In the genomic region with DNA sequence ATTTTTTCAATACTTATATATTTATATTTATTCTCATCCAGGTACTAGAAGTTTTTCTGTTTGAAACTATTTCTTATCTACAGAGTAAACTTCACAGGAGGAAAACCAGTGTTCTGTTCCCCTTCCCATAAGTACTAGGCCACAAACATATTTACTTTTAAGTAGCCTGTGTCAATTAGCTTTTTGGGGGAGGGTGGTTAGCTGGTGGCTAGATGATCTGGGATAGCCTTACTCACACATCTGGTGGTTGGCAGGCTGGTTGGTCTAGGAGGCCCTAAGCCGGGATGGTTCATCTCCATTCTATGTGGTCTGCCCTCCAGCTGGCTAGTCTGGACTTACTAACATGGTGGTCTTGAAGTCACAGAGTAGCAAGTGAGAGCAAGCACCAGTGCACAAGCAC, we compare ENCODE assay signal across 15 cellular contexts.
"Had no signal": no experiment of that assay in that cellular context is flagged by ENCODE, and none has a peak within 500 bp of the region (broad histone marks: within the 10 kb centered on the region; RNA-seq: fewer than 3 reads in every experiment).

No MANE protein-coding gene starts in this region.

- H3K4me2 ChIP-seq: neural progenitor cell had no signal

- H2AFZ ChIP-seq: neural progenitor cell had no signal

- H3K9ac ChIP-seq: neural progenitor cell had no signal

- H3K4me1 ChIP-seq: lower lobe of right lung, vagina had no signal

- H3K4me3 ChIP-seq: cardiac muscle cell, lower lobe of right lung, neural progenitor cell, ovary, tibial artery, vagina had no signal

- H3K27ac ChIP-seq: cardiac muscle cell, lower lobe of right lung, neural progenitor cell, ovary, tibial artery, vagina had no signal

- H3K36me3 ChIP-seq: cardiac muscle cell, lower lobe of right lung, ovary, tibial artery, vagina had no signal

- ATAC-seq: activated naive CD8-positive, alpha-beta T cell treated with anti-CD3 and anti-CD28 coated beads, Interleukin-2, amount 50 U/mL, for 24 hours had no signal

- H3K9me3 ChIP-seq: lower lobe of right lung, ovary, vagina had no signal

- DNase-seq: activated CD4-positive, alpha-beta T cell treated with anti-CD3 and anti-CD28 coated beads for 4 hours; activated naive CD4-positive, alpha-beta T cell treated with Interleukin-2 at 50 U/mL for 16 hours; activated naive CD8-positive, alpha-beta T cell treated with anti-CD3 and anti-CD28 coated beads, Interleukin-2, amount 50 U/mL, for 24 hours; hypothalamus; kidney glomerular epithelial cell; lower lobe of right lung; ovary; retina; small intestine; tibial artery had no signal

- FAIRE-seq: astrocyte, colon, small intestine had no signal

- H3K27me3 ChIP-seq: cardiac muscle cell, neural progenitor cell, ovary, tibial artery, vagina had no signal
